In the genomic region with DNA sequence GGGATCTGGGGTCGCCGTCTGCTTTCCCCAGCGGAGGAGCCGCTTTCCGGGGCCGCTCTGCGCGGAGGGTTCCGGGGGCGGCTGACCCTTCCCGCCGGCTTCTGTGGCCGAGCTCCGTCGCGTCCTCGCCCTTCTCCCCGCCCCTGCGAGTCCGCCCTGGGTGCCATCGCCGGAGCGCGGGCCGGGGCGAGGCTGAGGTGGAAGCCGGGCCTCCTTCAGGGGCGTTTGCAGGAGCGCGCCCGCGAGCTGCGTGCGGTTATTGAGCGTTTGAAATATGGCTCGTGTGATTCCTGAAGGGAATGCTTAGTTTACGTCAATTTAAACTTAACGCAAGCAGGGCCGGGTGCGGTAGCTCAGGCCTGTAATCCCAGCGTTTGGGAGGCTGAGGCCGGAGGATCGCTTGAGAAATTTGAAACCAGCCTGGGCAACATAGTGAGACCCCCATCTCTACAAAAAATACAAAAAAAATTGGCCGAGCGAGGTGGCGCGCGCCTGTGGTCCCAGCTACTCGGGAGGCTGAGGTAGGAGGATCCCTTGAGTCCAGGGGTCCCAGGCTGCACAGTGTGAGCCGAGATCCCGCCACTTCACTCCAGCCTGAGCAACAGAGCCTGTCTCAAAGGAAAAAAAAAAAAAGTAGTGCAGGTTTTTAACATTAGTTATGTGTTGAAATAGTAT, we compare ENCODE assay signal across 8 cellular contexts. TPM values are rescaled to one million over a fixed set of nuclear protein-coding genes. Genes with fewer than 3 reads are reported as not detected.
DNase-seq lines count a peak whose midpoint lies in the region; ATAC-seq, FAIRE-seq and TF ChIP-seq lines count a peak whose summit lies in the region.

No MANE protein-coding gene starts in this region.

- in situ Hi-C loops in transverse colon (cut with MboI; ENCODE audit: low pct_ligation_motif_present in 1 of 4, low pct_unique_long_range_greater_than_20kb in 1 of 4, low sequenced_read_pairs in 3 of 4), result no loop called here

- no peak overlapping the region for H2BK5ac ChIP-seq in mesenchymal stem cell (ENCODE audit: low read depth, low read length, poor library complexity, severe bottlenecking)

- H3K27ac ChIP-seq in PC-9 (no peak overlapping the region), mesenchymal stem cell (ENCODE audit: low read length, poor library complexity, severe bottlenecking) (no peak overlapping the region), transverse colon (peak overlapping the region; percentile 82 to 91 (median 84))

- no peak for TF ChIP-seq CTCF in PC-9 (conservative IDR thresholded peaks at IDR 0.05)
- TF ChIP-seq CTCF in transverse colon (IDR thresholded peaks at IDR 0.05), result no peak

- H2BK120ac ChIP-seq in mesenchymal stem cell (ENCODE audit: low read depth, low read length), result no peak overlapping the region

- peaks cover 15% of the 10 kb centered on the region for H3K79me1 ChIP-seq in mesenchymal stem cell (replicated peaks; ENCODE audit: low read length, poor library complexity, severe bottlenecking)

- H4K91ac ChIP-seq in mesenchymal stem cell (ENCODE audit: low read length), result no peak overlapping the region

- no peaks in the 10 kb centered on the region for H3K27me3 Mint-ChIP-seq in central memory CD8-positive, alpha-beta T cell

- H3K36me3 ChIP-seq in PC-9 (ENCODE audit: low read depth), result peaks cover 23% of the 10 kb centered on the region; the same call in 1 of the 2 replicates
- peaks cover 12 to 18% of the 10 kb centered on the region in 2 experiments for H3K36me3 ChIP-seq in mesenchymal stem cell (ENCODE audit: control insufficient read depth in 1 of 2, insufficient read depth in 2 of 2, low read depth in 1 of 2, low read length in 2 of 2)
- peaks cover 0 to 8% (median 0%) of the 10 kb centered on the region in 4 donors for H3K36me3 ChIP-seq in transverse colon

- TSS peak; percentile 44 for BruUV-seq in PC-9 (replicated peaks; lab: Mats Ljungman, UMichigan)

- H3K27me3 ChIP-seq in PC-9 (ENCODE audit: insufficient read depth, low read depth) (no peaks in the 10 kb centered on the region), mesenchymal stem cell (ENCODE audit: control insufficient read depth in 1 of 2, insufficient read depth in 1 of 2, low read length in 2 of 2) (no peaks in the 10 kb centered on the region), transverse colon (no peaks in the 10 kb centered on the region)

- peak overlapping the region; percentile 22 for H4K8ac ChIP-seq in mesenchymal stem cell (ENCODE audit: low read length)

- peaks cover 6% of the 10 kb centered on the region for H3K9me3 Mint-ChIP-seq in central memory CD8-positive, alpha-beta T cell

- no peaks in the 10 kb centered on the region for H3K9me2 ChIP-seq in PC-9 (ENCODE audit: insufficient read depth)

- peak overlapping the region; percentile 59 for H3K27ac Mint-ChIP-seq in central memory CD8-positive, alpha-beta T cell (ENCODE audit: low read depth)

- H3K4ac ChIP-seq in mesenchymal stem cell (ENCODE audit: low read depth in 1 of 2, low read length in 2 of 2), result peak overlapping the region in 1 of 2 experiments; percentile 84

- H2AFZ ChIP-seq in PC-9, result peak overlapping the region; percentile 78
- peak overlapping the region; percentile 62 for H2AFZ ChIP-seq in mesenchymal stem cell (ENCODE audit: low read depth, low read length)

- no peak for TF ChIP-seq POLR2A in GM12892 (IDR thresholded peaks at IDR 0.05; ENCODE audit: low read depth, low read length)
- no peak for TF ChIP-seq POLR2A in transverse colon (IDR thresholded peaks at IDR 0.05)

- H2BK15ac ChIP-seq in mesenchymal stem cell (ENCODE audit: low read depth, poor library complexity, severe bottlenecking), result no peak overlapping the region

- H3K4me3 Mint-ChIP-seq in central memory CD8-positive, alpha-beta T cell, result peak overlapping the region; percentile 84

- ATAC-seq in HG02623 (IDR thresholded peaks at IDR 0.05; ENCODE audit: unreplicated experiment), result peak; percentile 9
- ATAC-seq in central memory CD8-positive, alpha-beta T cell (replicated peaks; ENCODE audit: extremely low read depth, poor library complexity, severe bottlenecking), result peak; percentile 14

- peak overlapping the region in 1 of 2 experiments; percentile 80 for H3K23ac ChIP-seq in mesenchymal stem cell (ENCODE audit: low read length in 2 of 2)

- H3K9me3 ChIP-seq in PC-9 (ENCODE audit: insufficient read depth, low read depth) (no peaks in the 10 kb centered on the region), mesenchymal stem cell (ENCODE audit: control insufficient read depth, low read length) (no peaks in the 10 kb centered on the region), transverse colon (no peaks in the 10 kb centered on the region)

- DNase-seq in GM12892 (ENCODE audit: insufficient read length) (no peak), PC-9 (peak in 1 of 2 experiments; percentile 29), mesenchymal stem cell (peak; percentile 50), transverse colon (peak; percentile 33), activated gamma-delta T cell treated with Interleukin-2 at 50 U/mL for 16 hours (no peak), ureter (ENCODE audit: low spot score) (no peak)
- no peak for DNase-seq in central memory CD8-positive, alpha-beta T cell (ENCODE audit: low spot score in 2 of 2)

- CTCF ChIA-PET in PC-9 (lab: Charles Lee), result no interaction called here

- H3K79me2 ChIP-seq in PC-9 (ENCODE audit: low read depth), result peaks cover 58% of the 10 kb centered on the region

- intact Hi-C loops in PC-9 (cut with micrococcal nuclease; ENCODE audit: unreplicated experiment) (no loop called here), transverse colon (cut with DNase I; ENCODE audit: low total_unique reads) (no loop called here)

- peaks cover 13% of the 10 kb centered on the region for H3K36me3 Mint-ChIP-seq in central memory CD8-positive, alpha-beta T cell (ENCODE audit: insufficient read depth)

- WGBS in mesenchymal stem cell, result 23% methylated on average over 33 of the region's 51 CpGs
- 10 to 55% methylated on average over 6 to 36 of the region's 51 CpGs for WGBS in transverse colon (ENCODE audit: low coverage in 1 of 2), 2 donors

- peaks cover 31% of the 10 kb centered on the region for H4K20me1 ChIP-seq in PC-9 (ENCODE audit: insufficient read depth)

- H3K9ac ChIP-seq in mesenchymal stem cell (ENCODE audit: low read length), result peak overlapping the region; percentile 90

- no peak overlapping the region for H3K14ac ChIP-seq in mesenchymal stem cell (ENCODE audit: low read length in 2 of 2)

- H3F3A ChIP-seq in PC-9 (ENCODE audit: insufficient read depth, low read depth), result peaks cover 32% of the 10 kb centered on the region

- peak overlapping the region in 1 of 2 experiments; percentile 83 for H3K18ac ChIP-seq in mesenchymal stem cell (ENCODE audit: low read depth in 1 of 2, low read length in 2 of 2)

- H2AK5ac ChIP-seq in mesenchymal stem cell (ENCODE audit: low read length, severe bottlenecking), result no peak overlapping the region

- H3K4me1 ChIP-seq in PC-9 (replicated peaks; ENCODE audit: insufficient read depth) (peaks cover 19% of the 10 kb centered on the region), mesenchymal stem cell (ENCODE audit: control insufficient read depth, insufficient read depth, low read depth, low read length) (peaks cover 4% of the 10 kb centered on the region), transverse colon (peaks cover 7 to 24% (median 16%) of the 10 kb centered on the region in 4 donors)

- peak overlapping the region; percentile 85 for H3K4me2 ChIP-seq in PC-9
- peak overlapping the region; percentile 91 for H3K4me2 ChIP-seq in mesenchymal stem cell (ENCODE audit: low read length, poor library complexity, severe bottlenecking)

- TF ChIP-seq EP300 in transverse colon (IDR thresholded peaks at IDR 0.05; ENCODE audit: low read depth), result no peak

- H3K4me1 Mint-ChIP-seq in central memory CD8-positive, alpha-beta T cell, result peaks cover 15% of the 10 kb centered on the region

- H2BK12ac ChIP-seq in mesenchymal stem cell (ENCODE audit: low read length in 2 of 2), result peak overlapping the region in 1 of 2 experiments; percentile 6

- POLR2A ChIA-PET in PC-9 (lab: Charles Lee; ENCODE audit: unreplicated experiment), result no interaction called here

- peak; percentile 44 for FAIRE-seq in GM12892 (lab: Jason Lieb, UNC)

- H3K4me3 ChIP-seq in PC-9, result peak overlapping the region; percentile 100
- H3K4me3 ChIP-seq in mesenchymal stem cell (ENCODE audit: insufficient read depth in 1 of 2, low read depth in 1 of 2, low read length in 2 of 2), result peak overlapping the region; percentile 93 to 98
- H3K4me3 ChIP-seq in transverse colon, result peak overlapping the region; percentile 84 to 94 (median 92)

RNA-seq across cellular contexts. Expression of a gene that starts 0.7 kb away (rescaled TPM):
- 27.7 TPM for polyA plus RNA-seq in GM12892 (2012; ENCODE audit: missing spikeins)
- 50.2 and 59.0 TPM in 2 replicates for total RNA-seq in PC-9 (2021)
- polyA plus RNA-seq in mesenchymal stem cell (2013, experiment 1 of 2), result 13.1 TPM
- polyA plus RNA-seq in mesenchymal stem cell (2013, experiment 2 of 2), result 13.1 TPM
- total RNA-seq in transverse colon, result 10 to 100 TPM; 16.7 to 43.6 (median 25.4) TPM
- total RNA-seq in ureter, result 43.0 TPM

RNA-seq across cellular contexts. Expression of a gene that starts 23.9 kb away (rescaled TPM):
- polyA plus RNA-seq in GM12892 (2012; ENCODE audit: missing spikeins), result 50.6 TPM
- 38.6 and 43.9 TPM in 2 replicates for total RNA-seq in PC-9 (2021)
- polyA plus RNA-seq in mesenchymal stem cell (2013, experiment 1 of 2), result 15.3 TPM
- polyA plus RNA-seq in mesenchymal stem cell (2013, experiment 2 of 2), result 15.8 TPM
- total RNA-seq in transverse colon, result 100 to 1,000 TPM in 3 of 4 donors, 10 to 100 TPM in 1; 62.1 to 181 (median 128) TPM
- 11.8 TPM for total RNA-seq in ureter

RNA-seq across cellular contexts. Expression of a gene that starts 24.2 kb away (rescaled TPM):
- 46.0 TPM for polyA plus RNA-seq in GM12892 (2012; ENCODE audit: missing spikeins)
- total RNA-seq in PC-9 (2021) (62.9 and 69.9 TPM in 2 replicates), transverse colon (100 to 1,000 TPM in 1 of 4 donors, 10 to 100 TPM in 3; 57.0 to 204 (median 74.1) TPM), ureter (42.4 TPM)
- polyA plus RNA-seq in mesenchymal stem cell (2013, experiment 1 of 2), result 4.5 TPM
- polyA plus RNA-seq in mesenchymal stem cell (2013, experiment 2 of 2), result 3.9 TPM

RNA-seq across cellular contexts. Expression of a gene that starts 50.3 kb away (rescaled TPM):
- 52.1 TPM for polyA plus RNA-seq in GM12892 (2012; ENCODE audit: missing spikeins)
- total RNA-seq in PC-9 (2021) (102 and 123 TPM in 2 replicates), transverse colon (100 to 1,000 TPM in 2 of 4 donors, 10 to 100 TPM in 2; 46.0 to 146 (median 88.6) TPM), ureter (59.4 TPM)
- 32.8 TPM for polyA plus RNA-seq in mesenchymal stem cell (2013, experiment 1 of 2)
- 33.6 TPM for polyA plus RNA-seq in mesenchymal stem cell (2013, experiment 2 of 2)

Comparison
In these comparisons a context has a peak if more than half of its experiments do, and no peak if none do; other contexts are left out.
1. DNase-seq: peak in mesenchymal stem cell (single experiment) and transverse colon (single experiment); none in GM12892 (single experiment), central memory CD8-positive, alpha-beta T cell (0 of 2), activated gamma-delta T cell treated with Interleukin-2 at 50 U/mL for 16 hours (single experiment) and ureter (single experiment).
2. H3K27ac ChIP-seq: peak in transverse colon (4 of 4); none in PC-9 (single experiment) and mesenchymal stem cell (single experiment).
3. Peak in every context shown above with its lines, with median percentiles within 50 percentile points of each other: H3K4me3 ChIP-seq.